In genomic region chr19:53467138-53467502, GRCh38 we compare ENCODE assay signal across 8 cellular contexts. TPM values are rescaled to one million over a fixed set of nuclear protein-coding genes. Genes with fewer than 3 reads are reported as not detected.
DNase-seq lines count a peak whose midpoint lies in the region; ATAC-seq and TF ChIP-seq lines count a peak whose summit lies in the region.

No MANE protein-coding gene starts in this region.

- no peak for TF ChIP-seq CTCF in natural killer cell (IDR thresholded peaks at IDR 0.05)

- DNase-seq in Right ventricle myocardium inferior (ENCODE audit: missing footprints), result no peak
- DNase-seq in cardiac septum (ENCODE audit: low spot score), result no peak
- DNase-seq in NCI-H748 treated with DMSO at 0.1 percent for 48 hours (lab: John Stamatoyannopoulos, UW), result peak; percentile 75
- DNase-seq in natural killer cell, result no peak
- DNase-seq in NCI-H526 treated with DMSO at 0.1 percent for 48 hours (lab: John Stamatoyannopoulos, UW), result no peak
- no peak for DNase-seq in NCI-H524 treated with DMSO at 0.1 percent for 48 hours (lab: John Stamatoyannopoulos, UW)

- no peak overlapping the region for H3K4me3 ChIP-seq in endocrine pancreas (ENCODE audit: control insufficient read depth, insufficient read depth, low read length)

- no peaks in the 10 kb centered on the region for H3K9me3 ChIP-seq in endocrine pancreas (ENCODE audit: control insufficient read depth, low read length)

- H3K9ac ChIP-seq in endocrine pancreas (ENCODE audit: control insufficient read depth, insufficient read depth, low read length), result peak overlapping the region; percentile 44

- intact Hi-C loops in Right ventricle myocardium inferior (cut with DNase I), result loop anchor here (5.0 kb wide), 1 partner anchor 35 kb away; the partner anchor contains the start of gene ZNF761
- intact Hi-C loops in cardiac septum (cut with DNase I), result loop anchor here (5.0 to 10.0 kb wide), 3 partner anchors 35 to 272 kb away; partner anchors contain the start of genes ZNF665 and ZNF761
- intact Hi-C loops in natural killer cell (cut with micrococcal nuclease), result loop anchor here (2.0 to 10.0 kb wide), 2 partner anchors 36 to 272 kb away; partner anchors contain the start of genes ZNF665 and ZNF761

- H3K27me3 ChIP-seq in endocrine pancreas (ENCODE audit: control insufficient read depth, insufficient read depth, low read length), result no peaks in the 10 kb centered on the region

- peaks cover 15 to 18% of the 10 kb centered on the region in 2 donors for H3K27me3 Mint-ChIP-seq in natural killer cell (ENCODE audit: low read depth in 2 of 2)

- H3K4me3 Mint-ChIP-seq in natural killer cell, result peak overlapping the region; percentile 88

- H3K27ac Mint-ChIP-seq in natural killer cell, result peak overlapping the region; percentile 79 to 87

- ATAC-seq in Right ventricle myocardium inferior (peak; percentile 9), natural killer cell (peak; percentile 6 to 21 (median 15)), HG03097 (IDR thresholded peaks at IDR 0.05; ENCODE audit: low FRiP score, unreplicated experiment) (no peak)

- no peaks in the 10 kb centered on the region for H3K4me1 ChIP-seq in endocrine pancreas (ENCODE audit: control insufficient read depth, insufficient read depth, low read length)

- peaks cover 6 to 7% of the 10 kb centered on the region in 2 donors for H3K9me3 Mint-ChIP-seq in natural killer cell

- H3K36me3 ChIP-seq in endocrine pancreas (ENCODE audit: control insufficient read depth, insufficient read depth, low read length), result no peaks in the 10 kb centered on the region

- H3K36me3 Mint-ChIP-seq in natural killer cell, result peaks cover 14% of the 10 kb centered on the region

- peaks cover 30 to 33% of the 10 kb centered on the region in 2 donors for H3K4me1 Mint-ChIP-seq in natural killer cell

RNA-seq across cellular contexts. Expression of gene ZNF813, which starts 0.4 kb away (rescaled TPM):
- 1.1 TPM for total RNA-seq in Right ventricle myocardium inferior
- total RNA-seq in cardiac septum, result 0.75 TPM
- total RNA-seq in natural killer cell, result 1 to 10 TPM; 2.5 to 5.0 (median 3.1) TPM

RNA-seq across cellular contexts. Expression of gene ZNF761, which starts 35.3 kb away (rescaled TPM):
- total RNA-seq in Right ventricle myocardium inferior (3.8 TPM), cardiac septum (3.5 TPM), natural killer cell (1 to 10 TPM; 6.8 to 8.9 (median 8.5) TPM)
